1 cellular context compared by ENCODE assay signal in the genomic region with DNA sequence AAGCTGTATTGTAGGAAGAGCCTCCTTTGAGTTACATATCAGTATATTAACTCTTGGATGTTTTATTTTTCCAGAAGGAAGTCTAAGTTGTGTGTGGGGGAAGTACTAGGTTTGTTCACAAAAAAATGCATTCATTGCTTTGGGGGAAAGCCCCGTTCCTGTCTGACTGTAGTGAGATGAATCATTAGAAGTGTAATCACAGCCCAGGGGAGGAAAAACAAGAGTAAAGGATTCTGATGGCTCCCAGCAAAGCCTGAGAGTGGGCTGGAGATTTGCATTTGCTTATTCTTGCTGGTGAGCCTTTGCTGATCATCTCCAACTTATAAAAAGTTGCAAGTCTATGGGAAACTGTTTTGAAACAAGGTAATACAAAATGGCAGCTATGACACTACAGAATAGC.
TF ChIP-seq lines count a peak whose summit lies in the region.

No MANE protein-coding gene starts in this region.

TF ChIP-seq in GM23338, 12 proteins besides CTCF, POLR2A, EP300 and RAD21 (continued from another document):
- TF ChIP-seq, protein P1, sequence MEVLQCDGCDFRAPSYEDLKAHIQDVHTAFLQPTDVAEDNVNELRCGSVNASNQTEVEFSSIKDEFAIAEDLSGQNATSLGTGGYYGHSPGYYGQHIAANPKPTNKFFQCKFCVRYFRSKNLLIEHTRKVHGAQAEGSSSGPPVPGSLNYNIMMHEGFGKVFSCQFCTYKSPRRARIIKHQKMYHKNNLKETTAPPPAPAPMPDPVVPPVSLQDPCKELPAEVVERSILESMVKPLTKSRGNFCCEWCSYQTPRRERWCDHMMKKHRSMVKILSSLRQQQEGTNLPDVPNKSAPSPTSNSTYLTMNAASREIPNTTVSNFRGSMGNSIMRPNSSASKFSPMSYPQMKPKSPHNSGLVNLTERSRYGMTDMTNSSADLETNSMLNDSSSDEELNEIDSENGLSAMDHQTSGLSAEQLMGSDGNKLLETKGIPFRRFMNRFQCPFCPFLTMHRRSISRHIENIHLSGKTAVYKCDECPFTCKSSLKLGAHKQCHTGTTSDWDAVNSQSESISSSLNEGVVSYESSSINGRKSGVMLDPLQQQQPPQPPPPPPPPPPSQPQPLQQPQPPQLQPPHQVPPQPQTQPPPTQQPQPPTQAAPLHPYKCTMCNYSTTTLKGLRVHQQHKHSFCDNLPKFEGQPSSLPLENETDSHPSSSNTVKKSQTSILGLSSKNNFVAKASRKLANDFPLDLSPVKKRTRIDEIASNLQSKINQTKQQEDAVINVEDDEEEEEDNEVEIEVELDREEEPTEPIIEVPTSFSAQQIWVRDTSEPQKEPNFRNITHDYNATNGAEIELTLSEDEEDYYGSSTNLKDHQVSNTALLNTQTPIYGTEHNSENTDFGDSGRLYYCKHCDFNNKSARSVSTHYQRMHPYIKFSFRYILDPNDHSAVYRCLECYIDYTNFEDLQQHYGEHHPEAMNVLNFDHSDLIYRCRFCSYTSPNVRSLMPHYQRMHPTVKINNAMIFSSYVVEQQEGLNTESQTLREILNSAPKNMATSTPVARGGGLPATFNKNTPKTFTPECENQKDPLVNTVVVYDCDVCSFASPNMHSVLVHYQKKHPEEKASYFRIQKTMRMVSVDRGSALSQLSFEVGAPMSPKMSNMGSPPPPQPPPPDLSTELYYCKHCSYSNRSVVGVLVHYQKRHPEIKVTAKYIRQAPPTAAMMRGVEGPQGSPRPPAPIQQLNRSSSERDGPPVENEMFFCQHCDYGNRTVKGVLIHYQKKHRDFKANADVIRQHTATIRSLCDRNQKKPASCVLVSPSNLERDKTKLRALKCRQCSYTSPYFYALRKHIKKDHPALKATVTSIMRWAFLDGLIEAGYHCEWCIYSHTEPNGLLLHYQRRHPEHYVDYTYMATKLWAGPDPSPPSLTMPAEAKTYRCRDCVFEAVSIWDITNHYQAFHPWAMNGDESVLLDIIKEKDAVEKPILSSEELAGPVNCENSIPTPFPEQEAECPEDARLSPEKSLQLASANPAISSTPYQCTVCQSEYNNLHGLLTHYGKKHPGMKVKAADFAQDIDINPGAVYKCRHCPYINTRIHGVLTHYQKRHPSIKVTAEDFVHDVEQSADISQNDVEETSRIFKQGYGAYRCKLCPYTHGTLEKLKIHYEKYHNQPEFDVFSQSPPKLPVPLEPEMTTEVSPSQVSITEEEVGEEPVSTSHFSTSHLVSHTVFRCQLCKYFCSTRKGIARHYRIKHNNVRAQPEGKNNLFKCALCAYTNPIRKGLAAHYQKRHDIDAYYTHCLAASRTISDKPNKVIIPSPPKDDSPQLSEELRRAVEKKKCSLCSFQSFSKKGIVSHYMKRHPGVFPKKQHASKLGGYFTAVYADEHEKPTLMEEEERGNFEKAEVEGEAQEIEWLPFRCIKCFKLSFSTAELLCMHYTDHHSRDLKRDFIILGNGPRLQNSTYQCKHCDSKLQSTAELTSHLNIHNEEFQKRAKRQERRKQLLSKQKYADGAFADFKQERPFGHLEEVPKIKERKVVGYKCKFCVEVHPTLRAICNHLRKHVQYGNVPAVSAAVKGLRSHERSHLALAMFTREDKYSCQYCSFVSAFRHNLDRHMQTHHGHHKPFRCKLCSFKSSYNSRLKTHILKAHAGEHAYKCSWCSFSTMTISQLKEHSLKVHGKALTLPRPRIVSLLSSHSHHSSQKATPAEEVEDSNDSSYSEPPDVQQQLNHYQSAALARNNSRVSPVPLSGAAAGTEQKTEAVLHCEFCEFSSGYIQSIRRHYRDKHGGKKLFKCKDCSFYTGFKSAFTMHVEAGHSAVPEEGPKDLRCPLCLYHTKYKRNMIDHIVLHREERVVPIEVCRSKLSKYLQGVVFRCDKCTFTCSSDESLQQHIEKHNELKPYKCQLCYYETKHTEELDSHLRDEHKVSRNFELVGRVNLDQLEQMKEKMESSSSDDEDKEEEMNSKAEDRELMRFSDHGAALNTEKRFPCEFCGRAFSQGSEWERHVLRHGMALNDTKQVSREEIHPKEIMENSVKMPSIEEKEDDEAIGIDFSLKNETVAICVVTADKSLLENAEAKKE (CRISPR knock-in tag; IDR thresholded peaks at IDR 0.05), result no peak
- no peak for TF ChIP-seq POLR2AphosphoS5 (IDR thresholded peaks at IDR 0.05; ENCODE audit: low read depth)
